11 cellular contexts compared by ENCODE assay signal in the genomic region with DNA sequence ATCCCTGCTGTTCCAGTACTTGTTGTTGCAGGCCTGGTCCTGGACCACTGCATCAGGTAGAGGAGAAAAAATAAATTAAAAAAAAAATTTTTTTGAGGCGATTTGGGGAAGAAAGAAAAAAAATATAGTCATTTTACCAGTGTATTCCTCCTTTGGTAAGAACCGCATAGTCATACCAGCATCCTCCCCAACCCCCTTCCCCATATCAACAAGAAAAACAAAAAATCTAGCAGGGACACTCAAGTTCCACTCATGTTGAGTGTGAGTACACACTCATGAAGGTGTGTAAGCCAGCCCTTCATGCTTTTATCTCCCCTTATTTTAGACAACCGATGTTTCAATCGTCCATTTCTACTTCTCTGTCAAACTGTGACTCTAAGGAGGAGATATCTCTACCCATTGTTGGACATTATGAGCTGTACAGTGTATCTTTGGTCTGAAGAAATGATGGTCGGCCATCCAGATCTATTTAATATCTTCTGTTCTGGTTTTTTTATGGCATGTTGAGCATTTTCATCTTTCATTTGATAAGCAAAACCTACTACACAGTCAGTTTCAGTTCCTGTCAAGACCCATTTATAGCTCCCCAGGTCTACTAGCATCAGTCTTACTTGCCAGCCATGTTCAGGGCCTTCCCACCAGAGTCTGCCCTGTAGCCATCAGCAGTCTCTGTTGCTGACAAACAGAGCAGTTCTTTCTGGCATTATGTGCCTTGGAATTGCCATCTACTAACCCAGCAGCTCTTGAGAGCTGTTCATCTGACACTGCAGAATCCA. TPM values are rescaled to one million over a fixed set of nuclear protein-coding genes. Genes with fewer than 3 reads are reported as not detected.
DNase-seq lines count a peak whose midpoint lies in the region; ATAC-seq lines count a peak whose summit lies in the region.
"Had no signal": no experiment of that assay in that cellular context is flagged by ENCODE, and none has a peak within 500 bp of the region (broad histone marks: within the 10 kb centered on the region; RNA-seq: fewer than 3 reads in every experiment).

No MANE protein-coding gene starts in this region.

- H3K27me3 ChIP-seq in H7 (ENCODE audit: control insufficient read depth, insufficient read depth, low read length): no peaks in the 10 kb centered on the region
- H3K27me3 ChIP-seq: SJCRH30 had no signal

- no peak overlapping the region for H3K4me3 Mint-ChIP-seq in activated naive CD8-positive, alpha-beta T cell
- no peak overlapping the region for H3K4me3 Mint-ChIP-seq in activated naive CD8-positive, alpha-beta T cell treated with anti-CD3 and anti-CD28 coated beads, Interleukin-2, amount 50 U/mL, for 24 hours
- peak overlapping the region; percentile 48 for H3K4me3 Mint-ChIP-seq in stimulated activated memory B cell treated with anti-CD40 and anti-IgM and Interleukin-4, amounts not matched to agents 10 μg/mL and 1 μg/mL and 100 μg/mL, for 72 hours

- no peak for DNase-seq in activated naive CD8-positive, alpha-beta T cell treated with anti-CD3 and anti-CD28 coated beads, Interleukin-2, amount 50 U/mL, for 24 hours
- no peak for DNase-seq in NCI-H2196 treated with DMSO at 0.1 percent for 48 hours (lab: John Stamatoyannopoulos, UW; ENCODE audit: unreplicated experiment)
- no peak for DNase-seq in DMS114 treated with DMSO at 0.1 percent for 48 hours (lab: John Stamatoyannopoulos, UW; ENCODE audit: unreplicated experiment)
- DNase-seq in H7: no peak
- DNase-seq: cerebellar nuclear complex; SJCRH30; stimulated activated CD4-positive, alpha-beta T cell treated with anti-CD3 and anti-CD28 coated beads, Interleukin-15, amount 100 ng/mL, for 24 hours had no signal

- H3K36me3 ChIP-seq in H7 (replicated peaks; ENCODE audit: control insufficient read depth, insufficient read depth, low read length): peaks cover 37% of the 10 kb centered on the region

- H3K36me3 Mint-ChIP-seq in activated naive CD8-positive, alpha-beta T cell: peaks cover 10% of the 10 kb centered on the region
- H3K36me3 Mint-ChIP-seq in activated naive CD8-positive, alpha-beta T cell treated with anti-CD3 and anti-CD28 coated beads, Interleukin-2, amount 50 U/mL, for 24 hours (ENCODE audit: low read depth): peaks cover 53% of the 10 kb centered on the region
- H3K36me3 Mint-ChIP-seq in stimulated activated memory B cell treated with anti-CD40 and anti-IgM and Interleukin-4, amounts not matched to agents 10 μg/mL and 1 μg/mL and 100 μg/mL, for 72 hours: peaks cover 88% of the 10 kb centered on the region

- peak overlapping the region; percentile 11 for H3K27ac Mint-ChIP-seq in activated naive CD8-positive, alpha-beta T cell
- H3K27ac Mint-ChIP-seq in activated naive CD8-positive, alpha-beta T cell treated with anti-CD3 and anti-CD28 coated beads, Interleukin-2, amount 50 U/mL, for 24 hours: no peak overlapping the region
- peak overlapping the region; percentile 91 for H3K27ac Mint-ChIP-seq in stimulated activated memory B cell treated with anti-CD40 and anti-IgM and Interleukin-4, amounts not matched to agents 10 μg/mL and 1 μg/mL and 100 μg/mL, for 72 hours

- H3K4me1 Mint-ChIP-seq in activated naive CD8-positive, alpha-beta T cell (ENCODE audit: low read depth): peaks cover 5% of the 10 kb centered on the region
- H3K4me1 Mint-ChIP-seq in activated naive CD8-positive, alpha-beta T cell treated with anti-CD3 and anti-CD28 coated beads, Interleukin-2, amount 50 U/mL, for 24 hours: peaks cover 15% of the 10 kb centered on the region
- H3K4me1 Mint-ChIP-seq in stimulated activated memory B cell treated with anti-CD40 and anti-IgM and Interleukin-4, amounts not matched to agents 10 μg/mL and 1 μg/mL and 100 μg/mL, for 72 hours: peaks cover 26% of the 10 kb centered on the region

- no peaks in the 10 kb centered on the region for H3K9me3 Mint-ChIP-seq in activated naive CD8-positive, alpha-beta T cell (ENCODE audit: low read depth)
- H3K9me3 Mint-ChIP-seq in activated naive CD8-positive, alpha-beta T cell treated with anti-CD3 and anti-CD28 coated beads, Interleukin-2, amount 50 U/mL, for 24 hours: no peaks in the 10 kb centered on the region
- no peaks in the 10 kb centered on the region for H3K9me3 Mint-ChIP-seq in stimulated activated memory B cell treated with anti-CD40 and anti-IgM and Interleukin-4, amounts not matched to agents 10 μg/mL and 1 μg/mL and 100 μg/mL, for 72 hours

- H3K27me3 Mint-ChIP-seq in activated naive CD8-positive, alpha-beta T cell: no peaks in the 10 kb centered on the region
- no peaks in the 10 kb centered on the region for H3K27me3 Mint-ChIP-seq in activated naive CD8-positive, alpha-beta T cell treated with anti-CD3 and anti-CD28 coated beads, Interleukin-2, amount 50 U/mL, for 24 hours
- H3K27me3 Mint-ChIP-seq in stimulated activated memory B cell treated with anti-CD40 and anti-IgM and Interleukin-4, amounts not matched to agents 10 μg/mL and 1 μg/mL and 100 μg/mL, for 72 hours: no peaks in the 10 kb centered on the region

- ATAC-seq in activated naive CD8-positive, alpha-beta T cell treated with anti-CD3 and anti-CD28 coated beads, Interleukin-2, amount 50 U/mL, for 24 hours: no peak
- ATAC-seq in GM21825 (IDR thresholded peaks at IDR 0.05; ENCODE audit: unreplicated experiment) (peak; percentile 96), HG03432 (IDR thresholded peaks at IDR 0.05; ENCODE audit: unreplicated experiment) (peak; percentile 95)
- peak; percentile 96 for ATAC-seq in stimulated activated memory B cell treated with anti-CD40 and anti-IgM and Interleukin-4, amounts not matched to agents 10 μg/mL and 1 μg/mL and 100 μg/mL, for 72 hours

- no peak overlapping the region for H3K4me3 ChIP-seq in H7 (ENCODE audit: insufficient read depth, low read depth, low read length)
- H3K4me3 ChIP-seq: SJCRH30 had no signal

RNA-seq across cellular contexts. Expression of gene ELP2, which starts 20.0 kb away (rescaled TPM):
- total RNA-seq in H7 (2014; rRNA removed; shearing (Covaris generic)): 92.2 and 144 TPM in 2 replicates

RNA-seq across cellular contexts. Expression of gene SLC39A6, which starts 20.6 kb away (rescaled TPM):
- 36.2 and 36.7 TPM in 2 replicates for total RNA-seq in H7 (2014; rRNA removed; shearing (Covaris generic))

RNA-seq across cellular contexts. Expression of gene MOCOS, which starts 37.6 kb away (rescaled TPM):
- total RNA-seq in H7 (2014; rRNA removed; shearing (Covaris generic)): 1.7 and 2.4 TPM in 2 replicates
- total RNA-seq: SJCRH30 had no signal
